In genomic region chr9:123998278-123998925, GRCh38 we compare ENCODE assay signal across 14 cellular contexts. TPM values are rescaled to one million over a fixed set of nuclear protein-coding genes. Genes with fewer than 3 reads are reported as not detected.
DNase-seq lines count a peak whose midpoint lies in the region; TF ChIP-seq lines count a peak whose summit lies in the region.
"Had no signal": no experiment of that assay in that cellular context is flagged by ENCODE, and none has a peak within 500 bp of the region (broad histone marks: within the 10 kb centered on the region; RNA-seq: fewer than 3 reads in every experiment).

No MANE protein-coding gene starts in this region.

- H3K18ac ChIP-seq in H9 (ENCODE audit: insufficient read length, low read depth, low read length) = no peak overlapping the region

- peaks cover 3% of the 10 kb centered on the region for H3K36me3 Mint-ChIP-seq in T-helper 1 cell treated with Interleukin-12 subunit alpha and Interleukin-12 subunit beta and Interleukin-4 antibody, amounts not matched to agents 30 μg/mL and 1 μg/mL, for 36 hours (ENCODE audit: low read depth)
- H3K36me3 Mint-ChIP-seq in H9 (ENCODE audit: insufficient read depth in 1 of 3, low read depth in 3 of 3) = no peaks in the 10 kb centered on the region
- no peaks in the 10 kb centered on the region for H3K36me3 Mint-ChIP-seq in nephron (ENCODE audit: low read depth)

- H2AFZ ChIP-seq in H9 (ENCODE audit: low read length) (no peak overlapping the region), mammary epithelial cell (ENCODE audit: low read depth, low read length) (no peak overlapping the region)

- no peak overlapping the region for H3K14ac ChIP-seq in H9 (ENCODE audit: insufficient read depth, low read length)

- no peak overlapping the region for H2BK20ac ChIP-seq in H9 (ENCODE audit: low read depth, low read length, poor library complexity, severe bottlenecking)

- H2AK5ac ChIP-seq in H9 (ENCODE audit: insufficient read length, low read length) = no peak overlapping the region

- no peak overlapping the region for H3K27ac Mint-ChIP-seq in T-helper 1 cell treated with Interleukin-12 subunit alpha and Interleukin-12 subunit beta and Interleukin-4 antibody, amounts not matched to agents 30 μg/mL and 1 μg/mL, for 36 hours
- H3K27ac Mint-ChIP-seq in H9 = no peak overlapping the region
- H3K27ac Mint-ChIP-seq in nephron = no peak overlapping the region

- H3K4me1 ChIP-seq in H9 (ENCODE audit: insufficient read depth, low read length) (0 out of 2 replicates have a peak, but pooled peaks cover 2% of the 10 kb centered on the region), mammary epithelial cell (ENCODE audit: insufficient read depth, low read length) (peaks cover 14% of the 10 kb centered on the region)

- no peaks in the 10 kb centered on the region for H3K23me2 ChIP-seq in H9 (ENCODE audit: insufficient read length, low read depth, low read length, poor library complexity, severe bottlenecking)

- no peak overlapping the region for H3K56ac ChIP-seq in H9 (ENCODE audit: insufficient read length, low read depth, low read length)

- TF ChIP-seq CTCF in H9 (conservative IDR thresholded peaks at IDR 0.05) (no peak), mammary epithelial cell (conservative IDR thresholded peaks at IDR 0.05 in 1 of 2, IDR thresholded peaks at IDR 0.05 in 1 of 2; ENCODE audit: extremely low read depth in 1 of 2, insufficient read depth in 1 of 2, low read depth in 1 of 2, low read length in 2 of 2) (no peak), nephron (IDR thresholded peaks at IDR 0.05; ENCODE audit: unreplicated experiment in 3 of 3) (no peak)

- peak overlapping the region; percentile 30 for H3K4me3 Mint-ChIP-seq in T-helper 1 cell treated with Interleukin-12 subunit alpha and Interleukin-12 subunit beta and Interleukin-4 antibody, amounts not matched to agents 30 μg/mL and 1 μg/mL, for 36 hours
- H3K4me3 Mint-ChIP-seq in H9 (peak overlapping the region in 1 of 2 experiments; percentile 89; a peak in 3 of 5 replicates), nephron (peak overlapping the region; percentile 68 to 83 (median 81))

- no peak overlapping the region for H4K8ac ChIP-seq in H9 (replicated peaks; ENCODE audit: insufficient read length, low read depth, low read length)

- H3K79me2 ChIP-seq in H9 (ENCODE audit: insufficient read depth, low read length) (no peaks in the 10 kb centered on the region), mammary epithelial cell (ENCODE audit: insufficient read depth, low read length) (no peaks in the 10 kb centered on the region)

- no TSS peak for BruUV-seq in mammary epithelial cell (replicated peaks; lab: Mats Ljungman, UMichigan)

- H3K36me3 ChIP-seq in mammary epithelial cell (ENCODE audit: insufficient read depth, low read length) = no peaks in the 10 kb centered on the region
- H3K36me3 ChIP-seq: left lung had no signal

- H4K20me1 ChIP-seq in H9 (ENCODE audit: control insufficient read depth, insufficient read depth, insufficient read length) = no peaks in the 10 kb centered on the region
- H4K20me1 ChIP-seq in mammary epithelial cell (ENCODE audit: insufficient read depth, low read length) = no peaks in the 10 kb centered on the region

- H4K91ac ChIP-seq in H9 (ENCODE audit: insufficient read length, low read depth, low read length) = no peak overlapping the region

- peak overlapping the region; percentile 61 for H3K4me2 ChIP-seq in H9 (ENCODE audit: insufficient read depth, insufficient read length, low read length)
- H3K4me2 ChIP-seq in mammary epithelial cell (ENCODE audit: insufficient read depth, low read depth, low read length) = peak overlapping the region; percentile 25

- intact Hi-C loops in mammary epithelial cell (cut with micrococcal nuclease) = no loop called here

- no peak overlapping the region for H3K9ac ChIP-seq in H9 (ENCODE audit: extremely low read depth, insufficient read length, low read length)
- H3K9ac ChIP-seq in mammary epithelial cell (ENCODE audit: insufficient read depth, low read length) = no peak overlapping the region

- in situ Hi-C loops in mammary epithelial cell (cut with MboI; ENCODE audit: low sequenced_read_pairs in 2 of 2) = no loop called here

- H2BK12ac ChIP-seq in H9 (ENCODE audit: insufficient read length, low read depth, low read length) = no peak overlapping the region

- H3K9me3 ChIP-seq in H9 (ENCODE audit: control insufficient read depth, low read depth, low read length) = no peaks in the 10 kb centered on the region
- no peaks in the 10 kb centered on the region for H3K9me3 ChIP-seq in mammary epithelial cell (replicated peaks; ENCODE audit: insufficient read depth, low read length)
- H3K9me3 ChIP-seq: left lung had no signal

- no peak overlapping the region for H3K4me3 ChIP-seq in mammary epithelial cell (replicated peaks in 1 of 3; ENCODE audit: insufficient read depth in 1 of 3, low read depth in 2 of 3, low read length in 3 of 3)
- H3K4me3 ChIP-seq: left lung had no signal

- no peak overlapping the region for H3K23ac ChIP-seq in H9 (ENCODE audit: insufficient read length, low read depth, low read length)

- CTCF ChIA-PET in mammary epithelial cell (lab: Charles Lee; ENCODE audit: low non-redundant PET) = no interaction called here

- DNase-seq in T-helper 1 cell (no peak), H9 (no peak), mammary epithelial cell (no peak), NCI-H226 (no peak), occipital lobe (lab: John Stamatoyannopoulos, UW) (no peak)
- no peak for DNase-seq in activated effector memory CD4-positive, alpha-beta T cell treated with Interleukin-2 at 50 U/mL for 16 hours
- DNase-seq: activated CD4-positive, alpha-beta T cell treated with anti-CD3 and anti-CD28 coated beads, Interleukin-2, amount 50 U/mL, for 1 hour; activated gamma-delta T cell treated with Interleukin-2 at 50 U/mL for 16 hours; KG1 had no signal

- peaks cover 32% of the 10 kb centered on the region for H3K4me1 Mint-ChIP-seq in T-helper 1 cell treated with Interleukin-12 subunit alpha and Interleukin-12 subunit beta and Interleukin-4 antibody, amounts not matched to agents 30 μg/mL and 1 μg/mL, for 36 hours (ENCODE audit: low read depth)
- H3K4me1 Mint-ChIP-seq in H9 (peaks cover 19 to 46% of the 10 kb centered on the region in 2 experiments), nephron (peaks cover 25% of the 10 kb centered on the region)

- no peak overlapping the region for H2BK5ac ChIP-seq in H9 (ENCODE audit: insufficient read length, low read length)

- H3K27me3 ChIP-seq in H9 (ENCODE audit: insufficient read depth, low read length) = peaks cover 81% of the 10 kb centered on the region
- H3K27me3 ChIP-seq in mammary epithelial cell (ENCODE audit: insufficient read depth, low read length) = peaks cover 60% of the 10 kb centered on the region

- no peak overlapping the region for H4K5ac ChIP-seq in H9 (ENCODE audit: insufficient read length, low read depth, low read length)

- H3K4ac ChIP-seq in H9 (ENCODE audit: low read depth, low read length) = no peak overlapping the region

- no peaks in the 10 kb centered on the region for H3K9me3 Mint-ChIP-seq in T-helper 1 cell treated with Interleukin-12 subunit alpha and Interleukin-12 subunit beta and Interleukin-4 antibody, amounts not matched to agents 30 μg/mL and 1 μg/mL, for 36 hours
- H3K9me3 Mint-ChIP-seq in H9 (peaks cover 0 to 4% of the 10 kb centered on the region in 2 experiments; a peak in 3 of 5 replicates), nephron (no peaks in the 10 kb centered on the region)

- peaks cover 90% of the 10 kb centered on the region for H3K27me3 Mint-ChIP-seq in T-helper 1 cell treated with Interleukin-12 subunit alpha and Interleukin-12 subunit beta and Interleukin-4 antibody, amounts not matched to agents 30 μg/mL and 1 μg/mL, for 36 hours (ENCODE audit: low read depth)
- peaks cover 93% of the 10 kb centered on the region for H3K27me3 Mint-ChIP-seq in H9 (ENCODE audit: low read depth)
- peaks cover 94% of the 10 kb centered on the region for H3K27me3 Mint-ChIP-seq in nephron (ENCODE audit: low read depth)

- no peaks in the 10 kb centered on the region for H3K79me1 ChIP-seq in H9 (ENCODE audit: insufficient read depth, low read depth, low read length, poor library complexity, severe bottlenecking)

- H3K27ac ChIP-seq in H9 (ENCODE audit: insufficient read length, low read depth, low read length) (no peak overlapping the region), mammary epithelial cell (ENCODE audit: insufficient read depth, low read depth, low read length) (no peak overlapping the region)
- H3K27ac ChIP-seq: 22Rv1, left lung had no signal

- no peak overlapping the region for H2BK15ac ChIP-seq in H9 (ENCODE audit: low read depth, low read length)

- dilution Hi-C loops in mammary epithelial cell (cut with HindIII; ENCODE audit: low sequenced_read_pairs) = no loop called here

- no CpG with 5 or more reads among the region's 6 CpGs for WGBS in H9 (ENCODE audit: extremely low coverage, insufficient read length, low lambda C conversion rate)
- 53% methylated on average over 4 of the region's 6 CpGs for WGBS in mammary epithelial cell (ENCODE audit: low coverage, missing lambda C conversion rate)

- H2BK120ac ChIP-seq in H9 (ENCODE audit: low read depth, low read length, poor library complexity, severe bottlenecking) = no peak overlapping the region

- H3T11ph ChIP-seq in H9 (ENCODE audit: low read length) = no peak overlapping the region

RNA-seq across cellular contexts. Expression of gene LHX2, which starts 13.2 kb away (rescaled TPM):
- total RNA-seq in H9 (2021) (not detected in 2 replicates), mammary epithelial cell (not detected), occipital lobe (189 TPM)
- 0.02 TPM for polyA plus RNA-seq in mammary epithelial cell
- polyA minus RNA-seq in mammary epithelial cell = not detected
- total RNA-seq: left lung, subcutaneous adipose tissue had no signal

Comparison
In these comparisons a context has a peak if more than half of its experiments do, and no peak if none do; other contexts are left out.
1. RNA of gene LHX2, which starts 13.2 kb away (total RNA-seq): 189 TPM in occipital lobe (single experiment); not detected in mammary epithelial cell and not detected in H9; every median in the first group is over 100 times any median in the second.